In the genomic region with DNA sequence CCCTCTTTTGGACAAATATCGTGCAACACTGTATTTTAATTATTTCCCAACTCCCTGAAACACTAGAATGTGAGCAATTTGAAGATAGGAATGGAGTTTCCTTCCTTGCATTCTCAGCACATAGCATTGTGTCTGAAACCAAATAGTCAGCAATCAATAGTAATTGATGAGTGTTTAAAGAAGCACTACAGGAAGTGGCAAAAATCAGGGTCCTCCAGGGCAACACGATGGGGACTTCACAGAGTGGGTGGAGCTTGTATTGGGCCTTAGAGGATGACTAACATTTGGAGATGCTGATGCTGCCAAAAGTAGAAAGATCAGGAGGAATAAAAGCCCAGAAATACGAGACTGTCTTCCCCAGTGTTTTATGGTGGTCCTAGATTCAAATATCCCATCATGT, we compare ENCODE assay signal across 33 cellular contexts.
A peak's percentile ranks its signal among the peaks of the same experiment; 100 is the strongest.
DNase-seq lines count a peak whose midpoint lies in the region; ATAC-seq, FAIRE-seq and TF ChIP-seq lines count a peak whose summit lies in the region.
"Had no signal": no experiment of that assay in that cellular context is flagged by ENCODE, and none has a peak within 500 bp of the region (broad histone marks: within the 10 kb centered on the region; RNA-seq: fewer than 3 reads in every experiment).

No MANE protein-coding gene starts in this region.

- DNase-seq in Calu3 (no peak), body of pancreas (no peak), RKO (ENCODE audit: low spot score) (no peak), frontal cortex (ENCODE audit: low spot score in 2 of 2) (no peak), NCI-H1694 treated with DMSO at 0.1 percent for 48 hours (lab: John Stamatoyannopoulos, UW) (no peak)
- DNase-seq: activated CD4-positive, alpha-beta T cell treated with anti-CD3 and anti-CD28 coated beads, Interleukin-2, amount 50 U/mL, for 1 hour; activated naive CD4-positive, alpha-beta T cell treated with anti-CD3 and anti-CD28 coated beads, Interleukin-2, amount 10 ng/mL, durations not matched to agents 7 days and 5 days; AML-193; brain microvascular endothelial cell; CD4-positive, alpha-beta memory T cell; KG1; left lung; midbrain; MM.1S; naive thymus-derived CD4-positive, alpha-beta T cell; NCI-H2029 treated with DMSO at 0.1 percent for 48 hours; Peyer's patch; retina; SIG-M5; small intestine; stimulated activated CD8-positive, alpha-beta memory T cell treated with anti-CD3 and anti-CD28 coated beads, Interleukin-4, amount 100 ng/mL, for 48 hours; stomach; SW 1271; T1000; tibial artery; WERI-Rb-1 had no signal

- CTCF ChIA-PET in Calu3 (lab: Charles Lee), result no interaction called here

- intact Hi-C loops in Calu3 (cut with micrococcal nuclease; ENCODE audit: unreplicated experiment), result loop anchor here (1.0 kb wide), 1 partner anchor 147 kb away; no protein-coding TSS in a partner anchor
- intact Hi-C loops in body of pancreas (cut with DNase I), result no loop called here

- H3K9me3 ChIP-seq in body of pancreas, result no peaks in the 10 kb centered on the region
- H3K9me3 ChIP-seq: A549, HAP-1, Peyer's patch, stomach, tibial artery had no signal

- no peak for FAIRE-seq in frontal cortex (lab: Jason Lieb, UNC)
- FAIRE-seq: A549, endothelial cell of umbilical vein, small intestine had no signal

- WGBS in body of pancreas, 2 donors, result 25 to 37% methylated on average over 3 of the region's 3 CpGs

- no peaks in the 10 kb centered on the region for H3K27me3 ChIP-seq in body of pancreas
- H3K27me3 ChIP-seq: brain microvascular endothelial cell, left lung, Peyer's patch, stomach, tibial artery had no signal

- peaks cover 2% of the 10 kb centered on the region for H3K9me3 Mint-ChIP-seq in Calu3 (ENCODE audit: low read depth, unreplicated experiment)
- H3K9me3 Mint-ChIP-seq: activated naive CD4-positive, alpha-beta T cell treated with anti-CD3 and anti-CD28 coated beads, Interleukin-2, amount 10 ng/mL, durations not matched to agents 7 days and 5 days; activated T-helper 1 cell treated with anti-CD3 and anti-CD28 coated beads, Interleukin-12 subunit alpha, Interleukin-12 subunit beta, Interleukin-2, Interleukin-4 antibody, amounts not matched to agents 30 ng/mL and 10 ng/mL and 1 ng/mL, durations not matched to agents 14 hours and 24 hours and 36 hours had no signal

- TF ChIP-seq CTCF in Calu3 (IDR thresholded peaks at IDR 0.05; ENCODE audit: unreplicated experiment) (no peak), body of pancreas (IDR thresholded peaks at IDR 0.05) (no peak)

- no TSS peak for BruUV-seq in Calu3 (replicated peaks; lab: Mats Ljungman, UMichigan)

- peaks cover 35% of the 10 kb centered on the region for H3K4me1 ChIP-seq in body of pancreas
- H3K4me1 ChIP-seq: HAP-1, Peyer's patch, tibial artery had no signal

- H3K36me3 Mint-ChIP-seq in Calu3 (ENCODE audit: insufficient read depth, unreplicated experiment), result no peaks in the 10 kb centered on the region
- H3K36me3 Mint-ChIP-seq: activated naive CD4-positive, alpha-beta T cell treated with anti-CD3 and anti-CD28 coated beads, Interleukin-2, amount 10 ng/mL, durations not matched to agents 7 days and 5 days; CD4-positive, alpha-beta memory T cell; naive thymus-derived CD4-positive, alpha-beta T cell had no signal

- ATAC-seq in GM19025 (IDR thresholded peaks at IDR 0.05; ENCODE audit: low read depth, unreplicated experiment) (peak; percentile 34), HG02938 (IDR thresholded peaks at IDR 0.05; ENCODE audit: unreplicated experiment) (peak; percentile 31), body of pancreas (no peak), HG03442 (IDR thresholded peaks at IDR 0.05; ENCODE audit: unreplicated experiment) (no peak)
- ATAC-seq: A549; naive thymus-derived CD4-positive, alpha-beta T cell had no signal

- peak overlapping the region; percentile 43 for H3K27ac Mint-ChIP-seq in Calu3 (ENCODE audit: unreplicated experiment)
- H3K27ac Mint-ChIP-seq: activated naive CD4-positive, alpha-beta T cell treated with anti-CD3 and anti-CD28 coated beads, Interleukin-2, amount 10 ng/mL, durations not matched to agents 7 days and 5 days; activated T-helper 1 cell treated with anti-CD3 and anti-CD28 coated beads, Interleukin-12 subunit alpha, Interleukin-12 subunit beta, Interleukin-2, Interleukin-4 antibody, amounts not matched to agents 30 ng/mL and 10 ng/mL and 1 ng/mL, durations not matched to agents 14 hours and 24 hours and 36 hours; CD4-positive, alpha-beta memory T cell; naive thymus-derived CD4-positive, alpha-beta T cell had no signal

- H3K27me3 Mint-ChIP-seq in Calu3 (ENCODE audit: unreplicated experiment), result no peaks in the 10 kb centered on the region
- H3K27me3 Mint-ChIP-seq: activated naive CD4-positive, alpha-beta T cell treated with anti-CD3 and anti-CD28 coated beads, Interleukin-2, amount 10 ng/mL, durations not matched to agents 7 days and 5 days had no signal

- TF ChIP-seq POLR2A in body of pancreas (IDR thresholded peaks at IDR 0.05), result no peak

- peak overlapping the region; percentile 39 to 64 (median 56) for H3K27ac ChIP-seq in body of pancreas
- H3K27ac ChIP-seq: brain microvascular endothelial cell, Peyer's patch, stomach, tibial artery, WERI-Rb-1 had no signal

- no peaks in the 10 kb centered on the region for H3K36me3 ChIP-seq in body of pancreas (replicated peaks in 1 of 2; ENCODE audit: insufficient read depth in 1 of 2, low read depth in 2 of 2)
- H3K36me3 ChIP-seq: brain microvascular endothelial cell, HAP-1, left lung, Peyer's patch, stomach, tibial artery, WERI-Rb-1 had no signal

- H3K4me1 Mint-ChIP-seq in Calu3 (ENCODE audit: low read depth, unreplicated experiment), result peaks cover 77% of the 10 kb centered on the region
- H3K4me1 Mint-ChIP-seq: activated naive CD4-positive, alpha-beta T cell treated with anti-CD3 and anti-CD28 coated beads, Interleukin-2, amount 10 ng/mL, durations not matched to agents 7 days and 5 days; CD4-positive, alpha-beta memory T cell had no signal

- H3K4me3 ChIP-seq in body of pancreas, result no peak overlapping the region
- H3K4me3 ChIP-seq: A549, HAP-1, left lung, Peyer's patch, stomach, tibial artery had no signal

- H3K4me3 Mint-ChIP-seq in Calu3 (ENCODE audit: low read depth, unreplicated experiment), result peak overlapping the region; percentile 20
- H3K4me3 Mint-ChIP-seq: activated naive CD4-positive, alpha-beta T cell treated with anti-CD3 and anti-CD28 coated beads, Interleukin-2, amount 10 ng/mL, durations not matched to agents 7 days and 5 days; activated T-helper 1 cell treated with anti-CD3 and anti-CD28 coated beads, Interleukin-12 subunit alpha, Interleukin-12 subunit beta, Interleukin-2, Interleukin-4 antibody, amounts not matched to agents 30 ng/mL and 10 ng/mL and 1 ng/mL, durations not matched to agents 14 hours and 24 hours and 36 hours; CD4-positive, alpha-beta memory T cell; naive thymus-derived CD4-positive, alpha-beta T cell had no signal

Comparison
In these comparisons a context has a peak if more than half of its experiments do, and no peak if none do; other contexts are left out.
1. ATAC-seq: peak in GM19025 (single experiment) and HG02938 (single experiment); none in body of pancreas (single experiment) and HG03442 (single experiment).